Comparison of ENCODE assay signal across 28 cellular contexts in genomic region chr6:27883136-27883535, GRCh38. TPM values are rescaled to one million over a fixed set of nuclear protein-coding genes. Genes with fewer than 3 reads are reported as not detected.
"Had no signal": no experiment of that assay in that cellular context is flagged by ENCODE, and none has a peak within 500 bp of the region (broad histone marks: within the 10 kb centered on the region; RNA-seq: fewer than 3 reads in every experiment).

No MANE protein-coding gene starts in this region.

- H3K27me3 ChIP-seq: testis, vagina had no signal

- H3K4me3 ChIP-seq: esophagus squamous epithelium, gastroesophageal sphincter, left lung, lower lobe of right lung, testis, tibial nerve, upper lobe of right lung, vagina had no signal

- H3K27me3 Mint-ChIP-seq: memory B cell; naive thymus-derived CD4-positive, alpha-beta T cell; stimulated activated naive B cell treated with anti-CD40 and anti-IgM and Interleukin-4, amounts not matched to agents 10 μg/mL and 1 μg/mL and 100 μg/mL, for 72 hours; stimulated activated naive CD8-positive, alpha-beta T cell treated with anti-CD3 and anti-CD28 coated beads, Interleukin-15, amount 100 ng/mL, for 72 hours had no signal

- H3K27ac Mint-ChIP-seq: immature natural killer cell; memory B cell; naive thymus-derived CD4-positive, alpha-beta T cell; nephron progenitor cell; stimulated activated naive CD8-positive, alpha-beta T cell treated with anti-CD3 and anti-CD28 coated beads, Interleukin-15, amount 100 ng/mL, for 72 hours had no signal

- DNase-seq: dermis blood vessel endothelial cell; esophagus squamous epithelium; foreskin fibroblast; immature natural killer cell; left lung; lower lobe of right lung; naive thymus-derived CD4-positive, alpha-beta T cell; nephron progenitor cell; posterior cingulate gyrus; stimulated activated CD4-positive, alpha-beta T cell treated with anti-CD3 and anti-CD28 coated beads, Interleukin-2, amount 100 ng/mL, for 24 hours; stimulated activated CD4-positive, alpha-beta T cell treated with anti-CD3 and anti-CD28 coated beads, Interleukin-4, amount 100 ng/mL, for 4 hours; stimulated activated naive B cell treated with anti-CD40 and anti-IgM and Interleukin-4, amounts not matched to agents 10 μg/mL and 1 μg/mL and 100 μg/mL, for 72 hours; stimulated activated naive CD8-positive, alpha-beta T cell treated with anti-CD3 and anti-CD28 coated beads, Interleukin-15, amount 100 ng/mL, for 72 hours; testis; upper lobe of right lung had no signal

- H3K36me3 Mint-ChIP-seq: immature natural killer cell; memory B cell; naive thymus-derived CD4-positive, alpha-beta T cell; stimulated activated naive B cell treated with anti-CD40 and anti-IgM and Interleukin-4, amounts not matched to agents 10 μg/mL and 1 μg/mL and 100 μg/mL, for 72 hours had no signal

- ATAC-seq: gastroesophageal sphincter; left lung; lower lobe of right lung; naive thymus-derived CD4-positive, alpha-beta T cell; sciatic nerve; stimulated activated naive B cell treated with anti-CD40 and anti-IgM and Interleukin-4, amounts not matched to agents 10 μg/mL and 1 μg/mL and 100 μg/mL, for 72 hours; stimulated activated naive CD8-positive, alpha-beta T cell treated with anti-CD3 and anti-CD28 coated beads, Interleukin-15, amount 100 ng/mL, for 72 hours; upper lobe of right lung had no signal

- H3K9me3 ChIP-seq: esophagus squamous epithelium, gastroesophageal sphincter, left lung, lower lobe of right lung, neutrophil, testis, tibial nerve, upper lobe of right lung, vagina had no signal

- H3K4me1 Mint-ChIP-seq: immature natural killer cell, memory B cell had no signal

- H3K4me3 Mint-ChIP-seq: immature natural killer cell; memory B cell; naive thymus-derived CD4-positive, alpha-beta T cell; nephron progenitor cell; stimulated activated naive B cell treated with anti-CD40 and anti-IgM and Interleukin-4, amounts not matched to agents 10 μg/mL and 1 μg/mL and 100 μg/mL, for 72 hours; stimulated activated naive CD8-positive, alpha-beta T cell treated with anti-CD3 and anti-CD28 coated beads, Interleukin-15, amount 100 ng/mL, for 72 hours had no signal

- H3K4me1 ChIP-seq: esophagus squamous epithelium, gastroesophageal sphincter, left lung, lower lobe of right lung, testis, tibial nerve, upper lobe of right lung, vagina had no signal

- H3K36me3 ChIP-seq: esophagus squamous epithelium, gastroesophageal sphincter, left lung, lower lobe of right lung, neutrophil, tibial nerve, upper lobe of right lung, vagina had no signal

- H3K9me3 Mint-ChIP-seq: immature natural killer cell; memory B cell; naive thymus-derived CD4-positive, alpha-beta T cell; stimulated activated naive B cell treated with anti-CD40 and anti-IgM and Interleukin-4, amounts not matched to agents 10 μg/mL and 1 μg/mL and 100 μg/mL, for 72 hours; stimulated activated naive CD8-positive, alpha-beta T cell treated with anti-CD3 and anti-CD28 coated beads, Interleukin-15, amount 100 ng/mL, for 72 hours had no signal

- H3K27ac ChIP-seq: esophagus squamous epithelium, gastroesophageal sphincter, left lung, lower lobe of right lung, neutrophil, testis, tibial nerve, upper lobe of right lung, vagina had no signal

RNA-seq across cellular contexts. Expression of gene OR2B2, which starts 29.1 kb away (rescaled TPM):
- total RNA-seq: dermis blood vessel endothelial cell; epithelial cell of proximal tubule; esophagus squamous epithelium; gastroesophageal sphincter; left lung; lower lobe of right lung; mononuclear cell; naive thymus-derived CD4-positive, alpha-beta T cell; osteocyte; pulmonary artery endothelial cell; sciatic nerve; skeletal muscle tissue; subcutaneous adipose tissue; testis; tibial nerve; upper lobe of right lung; vagina had no signal
- polyA plus RNA-seq: immature natural killer cell; keratinocyte; naive thymus-derived CD4-positive, alpha-beta T cell had no signal
